ENCODE assay signal across 24 cellular contexts in genomic region chr2:190366248-190366753, GRCh38.
"Had no signal": no experiment of that assay in that cellular context is flagged by ENCODE, and none has a peak within 500 bp of the region (broad histone marks: within the 10 kb centered on the region; RNA-seq: fewer than 3 reads in every experiment).

No MANE protein-coding gene starts in this region.

- H3K9me3 ChIP-seq: neutrophil, pancreas, psoas muscle, right lobe of liver, sigmoid colon, stomach, thoracic aorta, thyroid gland, tibial nerve, upper lobe of left lung, vagina had no signal

- DNase-seq: natural killer cell; nucleus accumbens; pancreas; psoas muscle; right cardiac atrium; right lobe of liver; sigmoid colon; small intestine; stimulated activated CD4-positive, alpha-beta T cell treated with anti-CD3 and anti-CD28 coated beads, Interleukin-15, amount 100 ng/mL, for 24 hours; stimulated activated CD4-positive, alpha-beta T cell treated with anti-CD3 and anti-CD28 coated beads, Interleukin-2, amount 100 ng/mL, for 24 hours; stimulated activated CD4-positive, alpha-beta T cell treated with anti-CD3 and anti-CD28 coated beads, Interleukin-2, amount 100 ng/mL, for 48 hours; stimulated activated CD4-positive, alpha-beta T cell treated with anti-CD3 and anti-CD28 coated beads, Interleukin-4, amount 100 ng/mL, for 24 hours; stimulated activated naive B cell treated with anti-CD40 and anti-IgM and Interleukin-4, amounts not matched to agents 10 μg/mL and 1 μg/mL and 100 μg/mL, for 72 hours; stimulated activated naive CD4-positive, alpha-beta T cell treated with Interleukin-2 at 50 U/mL for 16 hours; stomach; thyroid gland; trophoblast cell; upper lobe of left lung had no signal

- ATAC-seq: natural killer cell; pancreas; psoas muscle; right lobe of liver; stimulated activated effector memory CD8-positive, alpha-beta T cell treated with anti-CD3 and anti-CD28 coated beads, Interleukin-12 subunit alpha, Interleukin-12 subunit beta, amount 100 ng/mL, for 72 hours; stimulated activated naive B cell treated with anti-CD40 and anti-IgM and Interleukin-4, amounts not matched to agents 10 μg/mL and 1 μg/mL and 100 μg/mL, for 72 hours had no signal

- H3K27me3 ChIP-seq: neutrophil, pancreas, right lobe of liver, sigmoid colon, stomach, thyroid gland, tibial nerve, upper lobe of left lung, vagina had no signal

- H3K4me1 ChIP-seq: pancreas, psoas muscle, sigmoid colon, thyroid gland, upper lobe of left lung, vagina had no signal

- H3K27ac ChIP-seq: neutrophil, pancreas, psoas muscle, right lobe of liver, sigmoid colon, stomach, thoracic aorta, thyroid gland, tibial nerve, upper lobe of left lung, vagina had no signal

- H3K4me3 ChIP-seq: pancreas, psoas muscle, right lobe of liver, sigmoid colon, stomach, thoracic aorta, thyroid gland, tibial nerve, upper lobe of left lung, vagina had no signal

- FAIRE-seq: pancreas, small intestine, urothelium cell line had no signal
